In the genomic region with DNA sequence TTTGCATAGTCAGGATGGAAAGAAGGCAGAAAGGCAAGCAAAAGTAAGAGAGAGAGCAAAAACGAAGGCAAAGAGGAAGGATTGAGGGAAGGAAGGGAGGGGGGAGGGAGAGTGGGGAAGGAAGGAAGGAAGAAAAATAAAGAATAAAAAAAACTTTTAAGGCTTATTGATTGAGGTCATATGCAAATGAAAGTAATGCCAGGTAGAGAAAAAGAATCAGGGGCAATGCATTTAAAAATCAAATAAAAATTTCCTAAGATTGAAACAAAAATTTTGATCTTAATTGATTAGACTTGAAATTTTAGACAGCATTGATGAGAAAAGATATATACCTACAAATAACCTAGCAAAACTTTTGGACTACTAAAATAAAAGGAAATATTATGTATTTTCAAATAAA, we compare ENCODE assay signal across 27 cellular contexts.
"Had no signal": no experiment of that assay in that cellular context is flagged by ENCODE, and none has a peak within 500 bp of the region (broad histone marks: within the 10 kb centered on the region; RNA-seq: fewer than 3 reads in every experiment).

No MANE protein-coding gene starts in this region.

- H3K27me3 ChIP-seq: colonic mucosa, esophagus muscularis mucosa, esophagus squamous epithelium, foreskin keratinocyte, gastrocnemius medialis, gastroesophageal sphincter, heart right ventricle had no signal

- H3K27ac Mint-ChIP-seq: dendritic cell treated with granulocyte-macrophage colony-stimulating factor and Interleukin-4, amounts not matched to agents 40 ng/mL and 50 ng/mL, for 4 days; effector memory CD8-positive, alpha-beta T cell; endodermal cell had no signal

- H3K4me3 ChIP-seq: colonic mucosa, coronary artery, dorsolateral prefrontal cortex, esophagus muscularis mucosa, esophagus squamous epithelium, gastrocnemius medialis, gastroesophageal sphincter, heart right ventricle had no signal

- FAIRE-seq: endometrium, endothelial cell of umbilical vein, frontal cortex had no signal

- H3K4me1 ChIP-seq: colonic mucosa, esophagus muscularis mucosa, esophagus squamous epithelium, foreskin keratinocyte, gastrocnemius medialis, gastroesophageal sphincter, heart right ventricle had no signal

- H3K27me3 Mint-ChIP-seq: dendritic cell treated with granulocyte-macrophage colony-stimulating factor and Interleukin-4, amounts not matched to agents 40 ng/mL and 50 ng/mL, for 4 days; effector memory CD8-positive, alpha-beta T cell had no signal

- ATAC-seq: effector memory CD8-positive, alpha-beta T cell; esophagus mucosa; foreskin keratinocyte; gastrocnemius medialis; gastroesophageal sphincter; heart right ventricle had no signal

- DNase-seq: colonic mucosa; cortex of kidney; dermis blood vessel endothelial cell; dorsolateral prefrontal cortex; effector CD4-positive, alpha-beta T cell; effector CD8-positive, alpha-beta T cell; effector memory CD4-positive, alpha-beta T cell; effector memory CD8-positive, alpha-beta T cell; endodermal cell; erythroblast; esophagus squamous epithelium; foreskin fibroblast; foreskin keratinocyte; foreskin melanocyte; gastrocnemius medialis; glutamatergic neuron; head of caudate nucleus; heart right ventricle had no signal

- H3K4me1 Mint-ChIP-seq: endodermal cell had no signal

- H3K9me3 ChIP-seq: colonic mucosa, esophagus muscularis mucosa, esophagus squamous epithelium, gastrocnemius medialis had no signal

- H3K27ac ChIP-seq: colonic mucosa, coronary artery, dorsolateral prefrontal cortex, epithelial cell of prostate, esophagus muscularis mucosa, esophagus squamous epithelium, foreskin keratinocyte, gastrocnemius medialis, gastroesophageal sphincter, heart right ventricle had no signal

- H3K4me3 Mint-ChIP-seq: dendritic cell treated with granulocyte-macrophage colony-stimulating factor and Interleukin-4, amounts not matched to agents 40 ng/mL and 50 ng/mL, for 4 days; effector memory CD8-positive, alpha-beta T cell; endodermal cell had no signal

- H3K36me3 ChIP-seq: colonic mucosa, esophagus muscularis mucosa, esophagus squamous epithelium, gastrocnemius medialis, gastroesophageal sphincter, heart right ventricle had no signal
